In the genomic region with DNA sequence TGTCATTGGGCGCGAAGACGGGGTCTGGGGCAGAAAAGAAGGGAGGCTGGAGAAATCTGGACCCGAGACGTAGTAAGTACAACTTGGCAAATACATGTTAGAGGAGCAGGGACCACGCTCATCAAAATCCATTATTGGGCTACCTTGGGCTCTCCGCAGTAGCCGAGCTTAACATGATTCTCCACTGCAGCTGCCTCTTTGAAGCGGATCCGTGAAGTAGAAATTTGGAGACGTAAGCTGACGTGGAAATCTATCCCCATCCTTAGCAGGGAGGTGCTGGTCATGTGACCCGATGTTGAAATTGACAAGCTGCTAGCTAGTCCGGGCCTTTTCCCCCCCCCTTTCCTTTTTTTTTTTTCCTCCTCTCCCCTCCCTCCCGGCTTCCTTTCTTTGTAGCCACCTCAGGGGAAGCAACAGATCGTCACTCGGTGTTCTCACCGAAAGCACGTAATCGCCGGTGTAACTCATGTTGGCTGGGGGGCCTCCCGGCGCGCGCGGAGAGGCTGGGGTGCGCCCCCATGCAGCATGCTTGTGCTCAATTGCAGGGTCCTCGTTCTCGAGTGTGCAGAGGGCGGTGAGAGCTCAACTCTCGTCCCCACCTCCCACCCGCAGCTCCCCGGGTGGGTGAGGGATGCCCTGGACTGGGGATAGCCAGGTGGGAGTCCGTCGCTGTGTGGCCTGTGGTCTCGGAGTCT, we compare ENCODE assay signal across 8 cellular contexts. TPM values are rescaled to one million over a fixed set of nuclear protein-coding genes. Genes with fewer than 3 reads are reported as not detected.
DNase-seq lines count a peak whose midpoint lies in the region; ATAC-seq and TF ChIP-seq lines count a peak whose summit lies in the region.

A gene (minus strand): TSS at position 220 of the 695 bp plus-strand sequence. CDS start 88 bp downstream, at position 132.

- peaks cover 9 to 10% of the 10 kb centered on the region in 2 donors for H3K36me3 Mint-ChIP-seq in stimulated activated naive B cell treated with anti-CD40 and anti-IgM and Interleukin-4, amounts not matched to agents 10 μg/mL and 1 μg/mL and 100 μg/mL, for 72 hours

- H3K36me3 ChIP-seq in H7 (replicated peaks; ENCODE audit: control insufficient read depth, insufficient read depth, low read length) (no peaks in the 10 kb centered on the region), hepatocyte (replicated peaks; ENCODE audit: insufficient read depth, low read depth) (no peaks in the 10 kb centered on the region)

- H4K20me1 ChIP-seq in hepatocyte (ENCODE audit: insufficient read depth, poor library complexity, severe bottlenecking) = no peaks in the 10 kb centered on the region

- H3K9me3 Mint-ChIP-seq in stimulated activated naive B cell treated with anti-CD40 and anti-IgM and Interleukin-4, amounts not matched to agents 10 μg/mL and 1 μg/mL and 100 μg/mL, for 72 hours = no peaks in the 10 kb centered on the region

- ATAC-seq in stimulated activated naive B cell treated with anti-CD40 and anti-IgM and Interleukin-4, amounts not matched to agents 10 μg/mL and 1 μg/mL and 100 μg/mL, for 72 hours (replicated peaks) = no peak
- no peak for ATAC-seq in GM19455 (IDR thresholded peaks at IDR 0.05; ENCODE audit: unreplicated experiment)
- ATAC-seq in GM21576 (IDR thresholded peaks at IDR 0.05; ENCODE audit: unreplicated experiment) = no peak

- H3K4me2 ChIP-seq in hepatocyte = peak within 1 kb of the TSS; percentile 96

- H3K27me3 ChIP-seq in H7 (ENCODE audit: control insufficient read depth, insufficient read depth, low read length) (peaks cover 100% of the 10 kb centered on the region), hepatocyte (peaks cover 94% of the 10 kb centered on the region)

- H3K79me2 ChIP-seq in hepatocyte = peaks cover 90% of the 10 kb centered on the region

- H3K27me3 Mint-ChIP-seq in stimulated activated naive B cell treated with anti-CD40 and anti-IgM and Interleukin-4, amounts not matched to agents 10 μg/mL and 1 μg/mL and 100 μg/mL, for 72 hours = peaks cover 63 to 88% of the 10 kb centered on the region in 2 donors

- H3K9me3 ChIP-seq in hepatocyte (ENCODE audit: low read depth) = no peaks in the 10 kb centered on the region

- peak within 1 kb of the TSS; percentile 98 for H3K27ac Mint-ChIP-seq in stimulated activated naive B cell treated with anti-CD40 and anti-IgM and Interleukin-4, amounts not matched to agents 10 μg/mL and 1 μg/mL and 100 μg/mL, for 72 hours

- H3K4me3 ChIP-seq in H7 (ENCODE audit: insufficient read depth, low read depth, low read length) (no peak within 1 kb of the TSS), hepatocyte (peak within 1 kb of the TSS; percentile 77)

- peaks cover 39% of the 10 kb centered on the region for H3K4me1 ChIP-seq in hepatocyte (ENCODE audit: insufficient read depth)

- peaks cover 36 to 49% of the 10 kb centered on the region in 2 donors for H3K4me1 Mint-ChIP-seq in stimulated activated naive B cell treated with anti-CD40 and anti-IgM and Interleukin-4, amounts not matched to agents 10 μg/mL and 1 μg/mL and 100 μg/mL, for 72 hours

- WGBS in hepatocyte (ENCODE audit: low lambda C conversion rate, missing lambda C conversion rate) = 5% methylated on average over 35 of the region's 36 CpGs

- peak; percentile 93 for DNase-seq in AG20443 (ENCODE audit: low spot score)
- DNase-seq in H7 = peak; percentile 76
- peak; percentile 85 for DNase-seq in hepatocyte (ENCODE audit: low spot score)
- DNase-seq in stimulated activated naive B cell treated with anti-CD40 and anti-IgM and Interleukin-4, amounts not matched to agents 10 μg/mL and 1 μg/mL and 100 μg/mL, for 72 hours = no peak
- no peak for DNase-seq in activated CD8-positive, alpha-beta memory T cell treated with anti-CD3 and anti-CD28 coated beads, Interleukin-2, amount 50 U/mL, for 48 hours

- H3K4me3 Mint-ChIP-seq in stimulated activated naive B cell treated with anti-CD40 and anti-IgM and Interleukin-4, amounts not matched to agents 10 μg/mL and 1 μg/mL and 100 μg/mL, for 72 hours = peak within 1 kb of the TSS; percentile 75 to 76

- H3K27ac ChIP-seq in VCaP (peak within 1 kb of the TSS; percentile 98), hepatocyte (peak within 1 kb of the TSS; percentile 97)

- H2AFZ ChIP-seq in hepatocyte = peak within 1 kb of the TSS; percentile 57

- no peaks in the 10 kb centered on the region for H3K9me2 ChIP-seq in hepatocyte (replicated peaks; ENCODE audit: insufficient read depth)

- no peak for TF ChIP-seq CTCF in VCaP (conservative IDR thresholded peaks at IDR 0.05)
- TF ChIP-seq CTCF in hepatocyte (IDR thresholded peaks at IDR 0.05; ENCODE audit: poor library complexity) = no peak

RNA-seq across cellular contexts. Expression of the gene that starts here (rescaled TPM):
- total RNA-seq in H7 (2014; rRNA removed; shearing (Covaris generic)) = not detected in 2 replicates
- 6.4 and 9.6 TPM in 2 replicates for total RNA-seq in hepatocyte
- polyA plus RNA-seq in hepatocyte = 5.4 and 7.6 TPM in 2 replicates

Comparison
In these comparisons a context has a peak if more than half of its experiments do, and no peak if none do; other contexts are left out.
1. Peak in DNase-seq in H7; RNA of the gene not detected or under 1 TPM.
2. DNase-seq: peak in AG20443 (single experiment) and hepatocyte (single experiment); none in stimulated activated naive B cell treated with anti-CD40 and anti-IgM and Interleukin-4, amounts not matched to agents 10 μg/mL and 1 μg/mL and 100 μg/mL, for 72 hours (single experiment) and activated CD8-positive, alpha-beta memory T cell treated with anti-CD3 and anti-CD28 coated beads, Interleukin-2, amount 50 U/mL, for 48 hours (single experiment).